12 cellular contexts compared by ENCODE assay signal in the genomic region with DNA sequence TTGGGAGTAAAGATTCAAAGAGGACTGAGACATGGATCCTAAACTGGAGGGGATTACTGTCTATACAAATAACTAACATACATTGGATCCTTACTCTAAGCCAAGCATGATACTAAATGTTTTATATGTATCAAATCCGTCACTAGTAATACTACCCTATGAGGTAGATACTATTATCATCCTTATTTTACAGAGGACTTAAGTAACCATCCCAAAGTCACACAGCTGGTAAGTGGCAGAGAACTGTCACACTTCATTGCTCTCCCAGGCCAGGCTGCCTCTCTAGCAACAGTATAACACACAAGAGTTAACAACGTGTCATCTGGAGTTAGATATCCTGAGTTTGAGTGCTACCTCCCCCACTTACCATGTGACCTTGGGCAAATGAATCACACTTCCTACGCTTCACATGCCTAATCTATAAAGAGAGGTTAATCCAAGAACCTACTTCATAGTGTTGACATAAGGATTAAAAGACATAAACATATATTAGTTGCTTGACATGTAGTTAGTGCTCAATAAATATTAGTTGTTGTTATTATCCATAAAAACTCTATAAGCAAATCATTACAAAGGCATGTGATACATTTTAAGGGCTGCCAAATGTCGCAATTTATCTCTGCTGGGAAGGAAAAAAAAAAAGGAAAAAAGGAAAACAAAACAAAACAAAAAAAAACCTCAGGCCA. TPM values are rescaled to one million over a fixed set of nuclear protein-coding genes. Genes with fewer than 3 reads are reported as not detected.
DNase-seq lines count a peak whose midpoint lies in the region; FAIRE-seq and TF ChIP-seq lines count a peak whose summit lies in the region.
"Had no signal": no experiment of that assay in that cellular context is flagged by ENCODE, and none has a peak within 500 bp of the region (broad histone marks: within the 10 kb centered on the region; RNA-seq: fewer than 3 reads in every experiment).

No MANE protein-coding gene starts in this region.

- H3K27me3 Mint-ChIP-seq in CD14-positive monocyte (ENCODE audit: low read depth in 3 of 3) = no peaks in the 10 kb centered on the region

- no peak overlapping the region for H3K4me3 ChIP-seq in esophagus muscularis mucosa
- no peak overlapping the region for H3K4me3 ChIP-seq in small intestine (ENCODE audit: low read depth in 1 of 2, low read length in 2 of 2)
- H3K4me3 ChIP-seq: thoracic aorta had no signal

- no peaks in the 10 kb centered on the region for H3K36me3 ChIP-seq in esophagus muscularis mucosa
- no peaks in the 10 kb centered on the region for H3K36me3 ChIP-seq in small intestine (ENCODE audit: control insufficient read depth in 2 of 2, insufficient read depth in 2 of 2, low read length in 2 of 2)
- H3K36me3 ChIP-seq: thoracic aorta had no signal

- H3K9me3 ChIP-seq in esophagus muscularis mucosa (peaks cover 0 to 3% (median 0%) of the 10 kb centered on the region in 4 donors), small intestine (ENCODE audit: control insufficient read depth, low read depth) (no peaks in the 10 kb centered on the region)
- H3K9me3 ChIP-seq: thoracic aorta had no signal

- DNase-seq in NCI-H82 (lab: John Stamatoyannopoulos, UW) = peak; percentile 19
- DNase-seq in NCI-H82 treated with DMSO at 0.1 percent for 48 hours (lab: John Stamatoyannopoulos, UW; ENCODE audit: unreplicated experiment) = no peak
- peak; percentile 42 for DNase-seq in NCI-H774 (lab: John Stamatoyannopoulos, UW)
- peak; percentile 53 for DNase-seq in esophagus muscularis mucosa (ENCODE audit: extremely low spot score)
- peak; percentile 34 for DNase-seq in small intestine
- no peak for DNase-seq in 8988T
- no peak for DNase-seq in CD14-positive monocyte (ENCODE audit: low spot score)
- DNase-seq in posterior vena cava (ENCODE audit: low spot score) = no peak
- DNase-seq: effector memory CD4-positive, alpha-beta T cell had no signal

- no peak overlapping the region for H3K27ac ChIP-seq in esophagus muscularis mucosa (replicated peaks in 1 of 4)
- H3K27ac ChIP-seq in small intestine (ENCODE audit: low read depth in 1 of 2, low read length in 1 of 2) = no peak overlapping the region
- H3K27ac ChIP-seq: thoracic aorta had no signal

- H3K27ac Mint-ChIP-seq in CD14-positive monocyte = no peak overlapping the region
- H3K27ac Mint-ChIP-seq: IgD-negative memory B cell had no signal

- FAIRE-seq in small intestine (lab: Jason Lieb, UNC) = no peak
- FAIRE-seq: A204.1 had no signal

- peaks cover 0 to 5% (median 0%) of the 10 kb centered on the region in 4 donors for H3K4me1 ChIP-seq in esophagus muscularis mucosa
- H3K4me1 ChIP-seq in small intestine (ENCODE audit: control insufficient read depth in 2 of 2, insufficient read depth in 1 of 2, low read depth in 1 of 2, low read length in 1 of 2) = peaks cover 0 to 2% of the 10 kb centered on the region in 2 donors

- TF ChIP-seq EP300 in esophagus muscularis mucosa (IDR thresholded peaks at IDR 0.05) = no peak

- TF ChIP-seq CTCF in esophagus muscularis mucosa (IDR thresholded peaks at IDR 0.05) (no peak), CD14-positive monocyte (IDR thresholded peaks at IDR 0.05) (no peak)

- TF ChIP-seq POLR2A in esophagus muscularis mucosa (IDR thresholded peaks at IDR 0.05; ENCODE audit: low read depth) = no peak

- no peaks in the 10 kb centered on the region for H3K9me3 Mint-ChIP-seq in CD14-positive monocyte

- H3K27me3 ChIP-seq in esophagus muscularis mucosa (no peaks in the 10 kb centered on the region), small intestine (ENCODE audit: control insufficient read depth in 2 of 2, insufficient read depth in 2 of 2, low read length in 2 of 2) (no peaks in the 10 kb centered on the region)

- H3K4me1 Mint-ChIP-seq in CD14-positive monocyte = peaks cover 8% of the 10 kb centered on the region

- H3K4me3 Mint-ChIP-seq in CD14-positive monocyte = no peak overlapping the region

- intact Hi-C loops in esophagus muscularis mucosa (cut with DNase I) (no loop called here), CD14-positive monocyte (cut with micrococcal nuclease) (no loop called here), posterior vena cava (cut with DNase I) (no loop called here)

- 54% methylated on average over 4 of the region's 4 CpGs for WGBS in esophagus muscularis mucosa
- 25 to 41% (median 41%) methylated on average over 4 of the region's 4 CpGs for WGBS in small intestine, 3 donors

- H3K36me3 Mint-ChIP-seq in CD14-positive monocyte = no peaks in the 10 kb centered on the region

RNA-seq across cellular contexts. Expression of gene SPON1, which starts 33.8 kb away (rescaled TPM):
- total RNA-seq in esophagus muscularis mucosa = 10 to 100 TPM; 12.5 to 25.2 (median 19.2) TPM
- polyA plus RNA-seq in small intestine = 10 to 100 TPM; 11.4 to 30.3 (median 14.1) TPM
- polyA plus RNA-seq in CD14-positive monocyte = not detected
- 100 to 1,000 TPM in 1 of 2 donors, 10 to 100 TPM in 1; 71.3 to 131 TPM for total RNA-seq in posterior vena cava

Comparison
In these comparisons a context has a peak if more than half of its experiments do, and no peak if none do; other contexts are left out.
1. DNase-seq: peak in NCI-H82 (single experiment), NCI-H774 (single experiment), esophagus muscularis mucosa (single experiment) and small intestine (single experiment); none in NCI-H82 treated with DMSO at 0.1 percent for 48 hours (single experiment), 8988T (single experiment), CD14-positive monocyte (single experiment) and posterior vena cava (single experiment).